1 cellular context compared by ENCODE assay signal in genomic region chr3:10319804-10320203, GRCh38.
TF ChIP-seq lines count a peak whose summit lies in the region.

No MANE protein-coding gene starts in this region.

TF ChIP-seq in WTC11, 78 proteins besides CTCF, POLR2A, EP300 and RAD21 (continued from another document):
- TF ChIP-seq ATF6 (CRISPR knock-in tag; IDR thresholded peaks at IDR 0.05) (no peak), ZNF416 (CRISPR knock-in tag; IDR thresholded peaks at IDR 0.05) (no peak), FOXJ3 (CRISPR knock-in tag; IDR thresholded peaks at IDR 0.05; ENCODE audit: borderline replicate concordance) (no peak)
